2 cellular contexts compared by ENCODE assay signal in the genomic region with DNA sequence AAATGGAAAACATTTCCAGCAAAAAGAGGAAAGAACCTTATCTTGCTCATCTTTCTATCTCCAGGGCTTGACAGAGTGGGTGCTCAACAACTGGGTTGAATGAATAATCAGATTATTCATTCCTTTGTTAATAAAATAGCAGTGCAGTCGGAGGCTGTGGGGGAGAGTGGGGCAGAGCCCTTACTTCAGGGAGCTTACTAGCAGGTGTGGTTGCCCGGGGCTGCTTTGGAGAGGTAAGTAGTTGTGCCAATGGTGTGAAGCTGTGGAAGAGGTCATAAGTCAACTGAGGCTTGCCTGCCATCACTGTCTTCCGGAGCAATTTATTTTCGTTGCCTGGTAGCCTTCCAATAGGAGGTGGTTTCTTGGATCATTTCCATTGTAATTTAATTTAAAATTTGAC.
TF ChIP-seq lines count a peak whose summit lies in the region.

No MANE protein-coding gene starts in this region.

TF ChIP-seq in SK-N-SH treated with all-trans-retinoic acid at 6 μM for 48 hours, 23 proteins besides CTCF, POLR2A, EP300 and RAD21 (continued from another document):
- TF ChIP-seq, protein P1, sequence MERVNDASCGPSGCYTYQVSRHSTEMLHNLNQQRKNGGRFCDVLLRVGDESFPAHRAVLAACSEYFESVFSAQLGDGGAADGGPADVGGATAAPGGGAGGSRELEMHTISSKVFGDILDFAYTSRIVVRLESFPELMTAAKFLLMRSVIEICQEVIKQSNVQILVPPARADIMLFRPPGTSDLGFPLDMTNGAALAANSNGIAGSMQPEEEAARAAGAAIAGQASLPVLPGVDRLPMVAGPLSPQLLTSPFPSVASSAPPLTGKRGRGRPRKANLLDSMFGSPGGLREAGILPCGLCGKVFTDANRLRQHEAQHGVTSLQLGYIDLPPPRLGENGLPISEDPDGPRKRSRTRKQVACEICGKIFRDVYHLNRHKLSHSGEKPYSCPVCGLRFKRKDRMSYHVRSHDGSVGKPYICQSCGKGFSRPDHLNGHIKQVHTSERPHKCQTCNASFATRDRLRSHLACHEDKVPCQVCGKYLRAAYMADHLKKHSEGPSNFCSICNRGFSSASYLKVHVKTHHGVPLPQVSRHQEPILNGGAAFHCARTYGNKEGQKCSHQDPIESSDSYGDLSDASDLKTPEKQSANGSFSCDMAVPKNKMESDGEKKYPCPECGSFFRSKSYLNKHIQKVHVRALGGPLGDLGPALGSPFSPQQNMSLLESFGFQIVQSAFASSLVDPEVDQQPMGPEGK (CRISPR knock-in tag; IDR thresholded peaks at IDR 0.05; ENCODE audit: borderline replicate concordance): no peak
- TF ChIP-seq PPARA (CRISPR knock-in tag; IDR thresholded peaks at IDR 0.05; ENCODE audit: borderline replicate concordance) (no peak), OSR1 (CRISPR knock-in tag; IDR thresholded peaks at IDR 0.05) (no peak), TCF4 (CRISPR knock-in tag; IDR thresholded peaks at IDR 0.05; ENCODE audit: borderline replicate concordance) (no peak), ZC3H10 (CRISPR knock-in tag; IDR thresholded peaks at IDR 0.05) (no peak), SNAI2 (CRISPR knock-in tag; IDR thresholded peaks at IDR 0.05) (no peak)
- TF ChIP-seq, protein P2, sequence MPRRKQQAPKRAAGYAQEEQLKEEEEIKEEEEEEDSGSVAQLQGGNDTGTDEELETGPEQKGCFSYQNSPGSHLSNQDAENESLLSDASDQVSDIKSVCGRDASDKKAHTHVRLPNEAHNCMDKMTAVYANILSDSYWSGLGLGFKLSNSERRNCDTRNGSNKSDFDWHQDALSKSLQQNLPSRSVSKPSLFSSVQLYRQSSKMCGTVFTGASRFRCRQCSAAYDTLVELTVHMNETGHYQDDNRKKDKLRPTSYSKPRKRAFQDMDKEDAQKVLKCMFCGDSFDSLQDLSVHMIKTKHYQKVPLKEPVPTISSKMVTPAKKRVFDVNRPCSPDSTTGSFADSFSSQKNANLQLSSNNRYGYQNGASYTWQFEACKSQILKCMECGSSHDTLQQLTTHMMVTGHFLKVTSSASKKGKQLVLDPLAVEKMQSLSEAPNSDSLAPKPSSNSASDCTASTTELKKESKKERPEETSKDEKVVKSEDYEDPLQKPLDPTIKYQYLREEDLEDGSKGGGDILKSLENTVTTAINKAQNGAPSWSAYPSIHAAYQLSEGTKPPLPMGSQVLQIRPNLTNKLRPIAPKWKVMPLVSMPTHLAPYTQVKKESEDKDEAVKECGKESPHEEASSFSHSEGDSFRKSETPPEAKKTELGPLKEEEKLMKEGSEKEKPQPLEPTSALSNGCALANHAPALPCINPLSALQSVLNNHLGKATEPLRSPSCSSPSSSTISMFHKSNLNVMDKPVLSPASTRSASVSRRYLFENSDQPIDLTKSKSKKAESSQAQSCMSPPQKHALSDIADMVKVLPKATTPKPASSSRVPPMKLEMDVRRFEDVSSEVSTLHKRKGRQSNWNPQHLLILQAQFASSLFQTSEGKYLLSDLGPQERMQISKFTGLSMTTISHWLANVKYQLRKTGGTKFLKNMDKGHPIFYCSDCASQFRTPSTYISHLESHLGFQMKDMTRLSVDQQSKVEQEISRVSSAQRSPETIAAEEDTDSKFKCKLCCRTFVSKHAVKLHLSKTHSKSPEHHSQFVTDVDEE (CRISPR knock-in tag; IDR thresholded peaks at IDR 0.05): no peak

TF ChIP-seq in SK-N-SH, 30 proteins besides CTCF, POLR2A, EP300 and RAD21 (continued from another document):
- TF ChIP-seq SIN3A (IDR thresholded peaks at IDR 0.05; ENCODE audit: borderline replicate concordance, low read depth, low read length): no peak
- TF ChIP-seq MXI1 (IDR thresholded peaks at IDR 0.05; ENCODE audit: low read depth, low read length): no peak
- TF ChIP-seq TAF1 (IDR thresholded peaks at IDR 0.05; ENCODE audit: borderline replicate concordance, low read depth, low read length): no peak
- TF ChIP-seq ELF1 (IDR thresholded peaks at IDR 0.05): no peak
- TF ChIP-seq EZH2phosphoT487 (IDR thresholded peaks at IDR 0.05; ENCODE audit: borderline replicate concordance, low read depth): no peak
- no peak for TF ChIP-seq MEF2A (IDR thresholded peaks at IDR 0.05; ENCODE audit: borderline replicate concordance, low read depth)
- TF ChIP-seq SMC3 (IDR thresholded peaks at IDR 0.05; ENCODE audit: low read depth, low read length): no peak
- TF ChIP-seq POLR2AphosphoS5 (IDR thresholded peaks at IDR 0.05; ENCODE audit: low read depth, low read length): no peak
- TF ChIP-seq RFX5 (IDR thresholded peaks at IDR 0.05; ENCODE audit: low read length): no peak
